Comparison of ENCODE assay signal across 8 cellular contexts in genomic region chr10:12129222-12130111, GRCh38. TPM values are rescaled to one million over a fixed set of nuclear protein-coding genes. Genes with fewer than 3 reads are reported as not detected.
A peak's percentile ranks its signal among the peaks of the same experiment; 100 is the strongest.
DNase-seq lines count a peak whose midpoint lies in the region; ATAC-seq and TF ChIP-seq lines count a peak whose summit lies in the region.

Gene SEC61A2 (plus strand): TSS chr10:12129677. CDS start chr10:12129788, 111 bp downstream.

- H4K20me1 ChIP-seq in GM23338 (replicated peaks; ENCODE audit: insufficient read depth), result no peaks in the 10 kb centered on the region; the same call in 1 of the 2 replicates
- no peaks in the 10 kb centered on the region for H4K20me1 ChIP-seq in neural cell (ENCODE audit: insufficient read depth)

- H3K4me1 ChIP-seq in GM23338 (ENCODE audit: insufficient read depth), result no peaks in the 10 kb centered on the region

- H3K9me2 ChIP-seq in GM23338 (ENCODE audit: insufficient read depth) (no peaks in the 10 kb centered on the region), neural cell (ENCODE audit: insufficient read depth, low read length) (no peaks in the 10 kb centered on the region)

- H3K27ac Mint-ChIP-seq in GM23338, result peak within 1 kb of the TSS; percentile 36; the same call in 1 of the 2 replicates
- H3K27ac Mint-ChIP-seq in stimulated activated naive CD8-positive, alpha-beta T cell treated with anti-CD3 and anti-CD28 coated beads, Interleukin-15, amount 100 ng/mL, for 72 hours, result peak within 1 kb of the TSS; percentile 77 to 87

- H3K27ac ChIP-seq in GM23338 (ENCODE audit: low read depth) (peak within 1 kb of the TSS; percentile 84), RWPE1 (peak within 1 kb of the TSS; percentile 84), neural cell (ENCODE audit: low read length) (peak within 1 kb of the TSS; percentile 77)

- peaks cover 4% of the 10 kb centered on the region for H3K27me3 Mint-ChIP-seq in GM23338 (ENCODE audit: insufficient read depth, low read depth, poor library complexity)
- no peaks in the 10 kb centered on the region for H3K27me3 Mint-ChIP-seq in stimulated activated naive CD8-positive, alpha-beta T cell treated with anti-CD3 and anti-CD28 coated beads, Interleukin-15, amount 100 ng/mL, for 72 hours

- POLR2A ChIA-PET in RWPE1 (lab: Yijun Ruan, JAX; ENCODE audit: low non-redundant PET), result no interaction called here

- no peak for TF ChIP-seq RAD21 in neural cell (conservative IDR thresholded peaks at IDR 0.05)

- TF ChIP-seq EP300 in neural cell (conservative IDR thresholded peaks at IDR 0.05; ENCODE audit: poor library complexity, severe bottlenecking), result no peak

- H3K36me3 ChIP-seq in GM23338 (ENCODE audit: insufficient read depth) (no peaks in the 10 kb centered on the region; the same call in 1 of the 2 replicates), neural cell (ENCODE audit: insufficient read depth, low read length) (no peaks in the 10 kb centered on the region)

- no peak for TF ChIP-seq CTCF in GM23338 (conservative IDR thresholded peaks at IDR 0.05; ENCODE audit: low read depth in 2 of 2)
- no peak for TF ChIP-seq CTCF in RWPE1 (conservative IDR thresholded peaks at IDR 0.05; ENCODE audit: low read depth)
- no peak for TF ChIP-seq CTCF in fibroblast of the aortic adventitia (IDR thresholded peaks at IDR 0.05; ENCODE audit: insufficient read depth, low read length)
- TF ChIP-seq CTCF in neural cell (IDR thresholded peaks at IDR 0.05; ENCODE audit: poor library complexity, severe bottlenecking), result no peak

- peaks cover 3% of the 10 kb centered on the region; the same call in 1 of the 3 replicates for H3K9me3 Mint-ChIP-seq in GM23338
- H3K9me3 Mint-ChIP-seq in stimulated activated naive CD8-positive, alpha-beta T cell treated with anti-CD3 and anti-CD28 coated beads, Interleukin-15, amount 100 ng/mL, for 72 hours, result peaks cover 0 to 4% of the 10 kb centered on the region in 2 donors

- peaks cover 13% of the 10 kb centered on the region for H3K79me2 ChIP-seq in GM23338 (replicated peaks; ENCODE audit: insufficient read depth)
- H3K79me2 ChIP-seq in neural cell (replicated peaks; ENCODE audit: insufficient read depth, low read length), result peaks cover 16% of the 10 kb centered on the region

- H3F3A ChIP-seq in GM23338 (replicated peaks; ENCODE audit: low read depth) (no peaks in the 10 kb centered on the region), neural cell (ENCODE audit: insufficient read depth, low read length, poor library complexity, severe bottlenecking) (no peaks in the 10 kb centered on the region)

- H3K36me3 Mint-ChIP-seq in GM23338 (ENCODE audit: low read depth), result peaks cover 6% of the 10 kb centered on the region; the same call in 2 of the 3 replicates

- H2AFZ ChIP-seq in GM23338 (peak within 1 kb of the TSS; percentile 98), neural cell (ENCODE audit: low read depth, low read length) (peak within 1 kb of the TSS; percentile 69)

- CTCF ChIA-PET in RWPE1 (lab: Yijun Ruan, JAX), result no interaction called here

- DNase-seq in EH (ENCODE audit: low read depth), result peak; percentile 92
- peak; percentile 95 for DNase-seq in GM23338 (ENCODE audit: low spot score)
- peak; percentile 86 for DNase-seq in LHCN-M2 (ENCODE audit: low read depth)
- peak; percentile 99 for DNase-seq in RWPE1 (ENCODE audit: low spot score)
- peak; percentile 98 for DNase-seq in activated T-helper 9 cell treated with anti-CD3 and anti-CD28 coated beads, Interleukin-2, amount 50 U/mL, for 16 hours (ENCODE audit: low read depth)
- peak; percentile 83 for DNase-seq in fibroblast of the aortic adventitia (ENCODE audit: low read depth)
- DNase-seq in stimulated activated naive CD8-positive, alpha-beta T cell treated with anti-CD3 and anti-CD28 coated beads, Interleukin-15, amount 100 ng/mL, for 72 hours, result peak; percentile 97 to 99

- peak; percentile 92 for ATAC-seq in GM23338
- ATAC-seq in stimulated activated naive CD8-positive, alpha-beta T cell treated with anti-CD3 and anti-CD28 coated beads, Interleukin-15, amount 100 ng/mL, for 72 hours, result peak; percentile 94

- H3K4me2 ChIP-seq in GM23338 (peak within 1 kb of the TSS; percentile 83), neural cell (ENCODE audit: low read length) (peak within 1 kb of the TSS; percentile 69)

- peak within 1 kb of the TSS; percentile 86 for H3K4me3 Mint-ChIP-seq in GM23338
- peak within 1 kb of the TSS; percentile 80 to 82 for H3K4me3 Mint-ChIP-seq in stimulated activated naive CD8-positive, alpha-beta T cell treated with anti-CD3 and anti-CD28 coated beads, Interleukin-15, amount 100 ng/mL, for 72 hours

- no peaks in the 10 kb centered on the region for H3K9me3 ChIP-seq in neural cell (ENCODE audit: low read length)

- H3K27me3 ChIP-seq in GM23338 (ENCODE audit: insufficient read depth) (no peaks in the 10 kb centered on the region), neural cell (ENCODE audit: insufficient read depth, low read depth, low read length) (no peaks in the 10 kb centered on the region)

- H3K4me1 Mint-ChIP-seq in GM23338, result peaks cover 3% of the 10 kb centered on the region; the same call in 2 of the 3 replicates
- peaks cover 37% of the 10 kb centered on the region for H3K4me1 Mint-ChIP-seq in stimulated activated naive CD8-positive, alpha-beta T cell treated with anti-CD3 and anti-CD28 coated beads, Interleukin-15, amount 100 ng/mL, for 72 hours

- H3K4me3 ChIP-seq in GM23338 (peak within 1 kb of the TSS; percentile 75), fibroblast of the aortic adventitia (ENCODE audit: low read depth, low read length) (peak within 1 kb of the TSS; percentile 91), neural cell (ENCODE audit: low read length) (peak within 1 kb of the TSS; percentile 81)

- peak within 1 kb of the TSS; percentile 80 for H3K9ac ChIP-seq in neural cell (ENCODE audit: low read length)

TF ChIP-seq in GM23338, 12 proteins besides CTCF, POLR2A, EP300 and RAD21:
- TF ChIP-seq CREB1 (CRISPR knock-in tag; IDR thresholded peaks at IDR 0.05; ENCODE audit: low read depth) (no peak), REST (IDR thresholded peaks at IDR 0.05; ENCODE audit: unreplicated experiment) (no peak), POLR2AphosphoS5 (IDR thresholded peaks at IDR 0.05; ENCODE audit: low read depth) (peak; percentile 76), STAT1 (IDR thresholded peaks at IDR 0.05; ENCODE audit: unreplicated experiment) (no peak)
TF ChIP-seq in GM23338: peak in this region for 1.

TF ChIP-seq in neural cell, 6 proteins besides CTCF, POLR2A, EP300 and RAD21:
- no peak for TF ChIP-seq TAF1 (IDR thresholded peaks at IDR 0.05; ENCODE audit: low read depth)
- TF ChIP-seq POLR2AphosphoS5 (IDR thresholded peaks at IDR 0.05), result peak; percentile 88
- no peak for TF ChIP-seq EZH2 (IDR thresholded peaks at IDR 0.05; ENCODE audit: borderline replicate concordance, insufficient read depth, low read length, poor library complexity, severe bottlenecking)
- peak; percentile 71 for TF ChIP-seq MXI1 (conservative IDR thresholded peaks at IDR 0.05; ENCODE audit: poor library complexity, severe bottlenecking)
- peak; percentile 26 for TF ChIP-seq SMC3 (conservative IDR thresholded peaks at IDR 0.05; ENCODE audit: poor library complexity)
- peak; percentile 7 for TF ChIP-seq REST (IDR thresholded peaks at IDR 0.05; ENCODE audit: borderline replicate concordance)

RNA-seq across cellular contexts. Expression of gene SEC61A2, which starts in this region (rescaled TPM):
- total RNA-seq in GM23338 (2014; rRNA removed; shearing (Covaris generic)), result 17.6 and 18.2 TPM in 2 replicates
- 5.6 and 8.7 TPM in 2 replicates for polyA plus RNA-seq in GM23338 (2016; fragmentation: Nextera tagmentation; extraction: Ambion mirVana)
- 10.1 and 15.8 TPM in 2 replicates for total RNA-seq in LHCN-M2 (2014; rRNA removed)
- 7.0 TPM for polyA plus RNA-seq in LHCN-M2 (2012)
- 8.9 and 11.5 TPM in 2 replicates for total RNA-seq in fibroblast of the aortic adventitia (ENCODE audit: low replicate concordance)
- polyA plus RNA-seq in neural cell, result 75.4 and 83.1 TPM in 2 replicates
- polyA minus RNA-seq in neural cell, result 68.2 and 82.7 TPM in 2 replicates

Comparison
In these comparisons a context has a peak if more than half of its experiments do, and no peak if none do; other contexts are left out.
1. Peak in every context shown above with its lines: DNase-seq, ATAC-seq, H3K4me3 ChIP-seq and H3K27ac ChIP-seq.